ENCODE assay signal across 8 cellular contexts in genomic region chr14:34547136-34547520, GRCh38. TPM values are rescaled to one million over a fixed set of nuclear protein-coding genes. Genes with fewer than 3 reads are reported as not detected.
DNase-seq lines count a peak whose midpoint lies in the region; ATAC-seq and TF ChIP-seq lines count a peak whose summit lies in the region.
"Not testable (repeated sequence)": the region's sequence is repeated elsewhere in the genome, so short reads cannot be mapped to it uniquely, and the experiment has no call there.

No MANE protein-coding gene starts in this region.

- peak; percentile 35 for ATAC-seq in GM18517 (IDR thresholded peaks at IDR 0.05; ENCODE audit: unreplicated experiment)
- peak; percentile 22 for ATAC-seq in GM19397 (IDR thresholded peaks at IDR 0.05; ENCODE audit: unreplicated experiment)
- peak; percentile 16 for ATAC-seq in GM21786 (IDR thresholded peaks at IDR 0.05; ENCODE audit: unreplicated experiment)
- ATAC-seq in HG02970 (IDR thresholded peaks at IDR 0.05; ENCODE audit: low FRiP score, unreplicated experiment), result peak; percentile 38
- peak; percentile 32 for ATAC-seq in HG03432 (IDR thresholded peaks at IDR 0.05; ENCODE audit: unreplicated experiment)
- ATAC-seq in activated B cell treated with CpG ODN at 0.5 μM for 24 hours (ENCODE audit: low read depth), result peak; percentile 53
- peak; percentile 1 for ATAC-seq in left ventricle myocardium superior
- ATAC-seq in stimulated activated naive CD8-positive, alpha-beta T cell treated with anti-CD3 and anti-CD28 coated beads, Interleukin-15, amount 100 ng/mL, for 72 hours, result peak; percentile 67

- H3K4me1 Mint-ChIP-seq in activated B cell treated with CpG ODN at 0.5 μM for 24 hours, result peaks cover 10% of the 10 kb centered on the region
- peaks cover 26% of the 10 kb centered on the region for H3K4me1 Mint-ChIP-seq in stimulated activated naive CD8-positive, alpha-beta T cell treated with anti-CD3 and anti-CD28 coated beads, Interleukin-15, amount 100 ng/mL, for 72 hours

- not testable (repeated sequence) for H3K27ac Mint-ChIP-seq in activated B cell treated with CpG ODN at 0.5 μM for 24 hours
- H3K27ac Mint-ChIP-seq in stimulated activated naive CD8-positive, alpha-beta T cell treated with anti-CD3 and anti-CD28 coated beads, Interleukin-15, amount 100 ng/mL, for 72 hours, result peak overlapping the region in 1 of 2 donors; percentile 96

- intact Hi-C loops in activated B cell treated with CpG ODN at 0.5 μM for 24 hours (cut with micrococcal nuclease); left ventricle myocardium superior (cut with micrococcal nuclease): not testable (repeated sequence)

- not testable (repeated sequence) for H3K9me3 Mint-ChIP-seq in activated B cell treated with CpG ODN at 0.5 μM for 24 hours; stimulated activated naive CD8-positive, alpha-beta T cell treated with anti-CD3 and anti-CD28 coated beads, Interleukin-15, amount 100 ng/mL, for 72 hours

- not testable (repeated sequence) for H3K27me3 Mint-ChIP-seq in activated B cell treated with CpG ODN at 0.5 μM for 24 hours; stimulated activated naive CD8-positive, alpha-beta T cell treated with anti-CD3 and anti-CD28 coated beads, Interleukin-15, amount 100 ng/mL, for 72 hours

- not testable (repeated sequence) for DNase-seq in activated B cell treated with CpG ODN at 0.5 μM for 24 hours; left ventricle myocardium superior; stimulated activated naive CD8-positive, alpha-beta T cell treated with anti-CD3 and anti-CD28 coated beads, Interleukin-15, amount 100 ng/mL, for 72 hours

- not testable (repeated sequence) for H3K4me3 Mint-ChIP-seq in activated B cell treated with CpG ODN at 0.5 μM for 24 hours; stimulated activated naive CD8-positive, alpha-beta T cell treated with anti-CD3 and anti-CD28 coated beads, Interleukin-15, amount 100 ng/mL, for 72 hours

- CTCF ChIA-PET in activated B cell treated with CpG ODN at 0.5 μM for 24 hours (lab: Charles Lee), result not testable (repeated sequence)

- not testable (repeated sequence) for H3K36me3 Mint-ChIP-seq in activated B cell treated with CpG ODN at 0.5 μM for 24 hours (ENCODE audit: low read depth)

- POLR2A ChIA-PET in activated B cell treated with CpG ODN at 0.5 μM for 24 hours (lab: Charles Lee), result not testable (repeated sequence)

- TF ChIP-seq CTCF in activated B cell treated with CpG ODN at 0.5 μM for 24 hours (IDR thresholded peaks at IDR 0.05), result not testable (repeated sequence)

RNA-seq across cellular contexts. Expression of gene EAPP, which starts 7.6 kb away (rescaled TPM):
- total RNA-seq in activated B cell treated with CpG ODN at 0.5 μM for 24 hours, result 40.7 and 43.2 TPM in 2 replicates
- 19.3 TPM for total RNA-seq in left ventricle myocardium superior

Comparison
In these comparisons a context has a peak if more than half of its experiments do, and no peak if none do; other contexts are left out.
1. ATAC-seq: peak in every context shown above with its lines; median percentile 67 in stimulated activated naive CD8-positive, alpha-beta T cell treated with anti-CD3 and anti-CD28 coated beads, Interleukin-15, amount 100 ng/mL, for 72 hours; 53 in activated B cell treated with CpG ODN at 0.5 μM for 24 hours; 38 in HG02970; 35 in GM18517; 32 in HG03432; 22 in GM19397; 16 in GM21786; 1 in left ventricle myocardium superior.